ENCODE assay signal across 8 cellular contexts in the genomic region with DNA sequence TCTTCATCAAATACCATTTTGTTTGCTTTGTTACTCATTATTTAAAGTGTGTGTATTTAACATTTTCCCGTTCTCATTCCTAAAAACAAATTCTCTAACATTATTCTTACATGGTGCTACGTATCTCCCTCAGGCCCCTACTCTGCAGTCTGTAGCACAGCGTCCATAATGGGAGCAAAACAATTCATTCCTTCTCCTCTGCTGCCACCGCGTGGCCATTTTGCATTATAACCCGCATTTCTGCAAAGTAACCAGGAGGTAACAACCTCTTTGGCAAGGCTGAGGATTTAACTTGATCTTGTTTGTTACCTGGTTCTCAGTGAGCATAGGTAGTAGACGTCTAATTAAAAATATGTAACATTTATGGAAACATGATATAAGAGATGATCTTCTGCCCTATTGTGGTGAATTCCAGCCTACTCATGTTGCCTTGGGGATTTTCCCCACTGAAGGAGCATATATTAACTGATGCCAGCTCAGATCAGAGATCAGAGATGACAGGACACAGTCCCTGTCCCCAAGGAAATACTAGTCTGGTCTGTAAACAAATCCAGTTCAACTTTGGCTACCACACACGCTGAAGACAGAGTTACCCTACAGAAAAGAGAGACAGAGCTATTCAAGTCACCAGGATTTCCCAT. TPM values are rescaled to one million over a fixed set of nuclear protein-coding genes. Genes with fewer than 3 reads are reported as not detected.
DNase-seq lines count a peak whose midpoint lies in the region; TF ChIP-seq lines count a peak whose summit lies in the region.

No MANE protein-coding gene starts in this region.

- H2BK12ac ChIP-seq in trophoblast cell (ENCODE audit: low read length) = no peak overlapping the region

- H3K4me1 ChIP-seq in SK-N-SH (ENCODE audit: control insufficient read depth in 1 of 2, insufficient read depth in 2 of 2, low read depth in 1 of 2, low read length in 1 of 2) = peaks cover 0 to under 1% of the 10 kb centered on the region in 2 experiments; a peak in 1 of 4 replicates
- peaks cover 7 to 8% of the 10 kb centered on the region in 2 experiments for H3K4me1 ChIP-seq in trophoblast cell (ENCODE audit: control insufficient read depth in 1 of 2, insufficient read depth in 2 of 2, low read length in 2 of 2)
- H3K4me1 ChIP-seq in uterus = no peaks in the 10 kb centered on the region

- TF ChIP-seq EP300 in SK-N-SH (IDR thresholded peaks at IDR 0.05; ENCODE audit: borderline replicate concordance in 1 of 2, low read depth in 1 of 2, low read length in 1 of 2) = no peak

- H3K18ac ChIP-seq in trophoblast cell (ENCODE audit: low read length) = no peak overlapping the region

- H3K9me3 Mint-ChIP-seq in activated naive CD4-positive, alpha-beta T cell treated with anti-CD3 and anti-CD28 coated beads for 36 hours = peaks cover 3% of the 10 kb centered on the region

- TF ChIP-seq RAD21 in SK-N-SH (IDR thresholded peaks at IDR 0.05; ENCODE audit: low read length) = peak; percentile 97

- CTCF ChIA-PET in SK-N-SH (lab: Yijun Ruan, JAX) = interaction anchor here (0.7 to 9.9 kb wide), 15 partner anchors 8 to 711 kb away, joined by 3 to 77 read pairs (median 7); a partner anchor contains a TSS
- CTCF ChIA-PET in activated naive CD4-positive, alpha-beta T cell treated with anti-CD3 and anti-CD28 coated beads for 36 hours (lab: Charles Lee) = interaction anchor here (0.7 to 5.3 kb wide), 9 partner anchors 11 to 686 kb away, joined by 3 to 57 read pairs (median 4); no protein-coding TSS in a partner anchor

- H3K36me3 ChIP-seq in SK-N-SH (replicated peaks in 1 of 2; ENCODE audit: control insufficient read depth in 1 of 2, insufficient read depth in 2 of 2, low read length in 1 of 2) (peaks cover 0 to under 1% of the 10 kb centered on the region in 2 experiments), trophoblast cell (ENCODE audit: control insufficient read depth in 1 of 2, insufficient read depth in 2 of 2, low read length in 2 of 2) (no peaks in the 10 kb centered on the region), uterus (no peaks in the 10 kb centered on the region)

- H3K23ac ChIP-seq in trophoblast cell (ENCODE audit: low read length) = no peak overlapping the region

- H3K14ac ChIP-seq in trophoblast cell (ENCODE audit: low read length) = no peak overlapping the region

- no peak overlapping the region for H4K12ac ChIP-seq in trophoblast cell (ENCODE audit: low read depth, low read length)

- no peaks in the 10 kb centered on the region for H4K20me1 ChIP-seq in SK-N-SH (ENCODE audit: insufficient read depth)

- H3K9me3 ChIP-seq in SK-N-SH (no peaks in the 10 kb centered on the region), trophoblast cell (ENCODE audit: insufficient read depth, low read depth, low read length) (peaks cover 6% of the 10 kb centered on the region), uterus (no peaks in the 10 kb centered on the region)

- H3K4me3 Mint-ChIP-seq in activated naive CD4-positive, alpha-beta T cell treated with anti-CD3 and anti-CD28 coated beads for 36 hours = no peak overlapping the region

- no peak overlapping the region for H2BK120ac ChIP-seq in trophoblast cell (ENCODE audit: insufficient read depth, low read length, poor library complexity)

- no peak overlapping the region for H2BK5ac ChIP-seq in trophoblast cell (ENCODE audit: low read depth, low read length, poor library complexity)

- H2AK5ac ChIP-seq in trophoblast cell (ENCODE audit: low read length) = no peak overlapping the region

- H3K4me1 Mint-ChIP-seq in activated naive CD4-positive, alpha-beta T cell treated with anti-CD3 and anti-CD28 coated beads for 36 hours (ENCODE audit: low read depth) = peaks cover 20% of the 10 kb centered on the region

- no peaks in the 10 kb centered on the region for H3K79me2 ChIP-seq in SK-N-SH (ENCODE audit: insufficient read depth)
- no peaks in the 10 kb centered on the region for H3K79me2 ChIP-seq in trophoblast cell (ENCODE audit: control insufficient read depth, insufficient read depth, low read length, poor library complexity)

- H3K9me2 ChIP-seq in SK-N-SH = no peaks in the 10 kb centered on the region

- no peak overlapping the region for H2AFZ ChIP-seq in SK-N-SH (ENCODE audit: low read depth)
- no peak overlapping the region for H2AFZ ChIP-seq in trophoblast cell (ENCODE audit: insufficient read depth, low read length, poor library complexity)

- H3K9ac ChIP-seq in SK-N-SH (no peak overlapping the region), trophoblast cell (ENCODE audit: low read length) (no peak overlapping the region)

- H3F3A ChIP-seq in SK-N-SH (replicated peaks; ENCODE audit: insufficient read depth) = no peaks in the 10 kb centered on the region

- H3K36me3 Mint-ChIP-seq in activated naive CD4-positive, alpha-beta T cell treated with anti-CD3 and anti-CD28 coated beads for 36 hours (ENCODE audit: low read depth) = no peaks in the 10 kb centered on the region

- TF ChIP-seq CTCF in SK-N-SH (IDR thresholded peaks at IDR 0.05) = peak; percentile 77
- peak; percentile 71 to 90 (median 78) for TF ChIP-seq CTCF in uterus (IDR thresholded peaks at IDR 0.05)

- intact Hi-C loops in activated naive CD4-positive, alpha-beta T cell treated with anti-CD3 and anti-CD28 coated beads for 36 hours (cut with micrococcal nuclease) = loop anchor here (1.0 to 10.0 kb wide), 8 partner anchors 197 to 711 kb away; a partner anchor contains a TSS
- intact Hi-C loops in uterus (cut with DNase I; ENCODE audit: low total_unique reads) = no loop called here

- TF ChIP-seq POLR2A in uterus (IDR thresholded peaks at IDR 0.05) = no peak

- H3K4ac ChIP-seq in trophoblast cell (ENCODE audit: low read depth, low read length) = no peak overlapping the region

- no peak overlapping the region for H4K91ac ChIP-seq in trophoblast cell (ENCODE audit: low read depth, low read length)

- no peaks in the 10 kb centered on the region for H3K79me1 ChIP-seq in trophoblast cell (ENCODE audit: low read length)

- POLR2A ChIA-PET in SK-N-SH (lab: Yijun Ruan, JAX) = no interaction called here

- H4K8ac ChIP-seq in trophoblast cell (ENCODE audit: low read depth, low read length) = no peak overlapping the region

- H3K27me3 Mint-ChIP-seq in activated naive CD4-positive, alpha-beta T cell treated with anti-CD3 and anti-CD28 coated beads for 36 hours (ENCODE audit: low read depth) = no peaks in the 10 kb centered on the region

- H3K4me3 ChIP-seq in SK-N-SH (ENCODE audit: low read depth in 2 of 2, low read length in 1 of 2) (no peak overlapping the region; a peak in 1 of 4 replicates), trophoblast cell (ENCODE audit: low read depth, low read length) (no peak overlapping the region), uterus (no peak overlapping the region)

- no peak overlapping the region for H3K27ac Mint-ChIP-seq in activated naive CD4-positive, alpha-beta T cell treated with anti-CD3 and anti-CD28 coated beads for 36 hours

- H3K27me3 ChIP-seq in SK-N-SH (ENCODE audit: insufficient read depth) = no peaks in the 10 kb centered on the region
- no peaks in the 10 kb centered on the region for H3K27me3 ChIP-seq in trophoblast cell (ENCODE audit: insufficient read depth, low read length)
- no peaks in the 10 kb centered on the region for H3K27me3 ChIP-seq in uterus

- H3K4me2 ChIP-seq in SK-N-SH (no peak overlapping the region), trophoblast cell (ENCODE audit: low read length) (no peak overlapping the region)

- 3% methylated on average over 8 of the region's 8 CpGs for WGBS in SK-N-SH (ENCODE audit: low lambda C conversion rate)
- no CpG with 5 or more reads among the region's 8 CpGs for WGBS in trophoblast cell (ENCODE audit: extremely low coverage, insufficient coverage, insufficient read length)

- H3K27ac ChIP-seq in SK-N-SH (ENCODE audit: low read depth in 2 of 2, low read length in 1 of 2) (no peak overlapping the region), trophoblast cell (ENCODE audit: low read depth, low read length) (no peak overlapping the region), uterus (no peak overlapping the region)

- DNase-seq in ELR (ENCODE audit: low read depth) (peak; percentile 78), HCEC 1CT (peak; percentile 58), NCI-H1048 (lab: John Stamatoyannopoulos, UW) (peak; percentile 54), SK-N-SH (peak; percentile 78), glomerular visceral epithelial cell (ENCODE audit: extremely low spot score) (peak; percentile 75), trophoblast cell (peak; percentile 82 to 98), uterus (peak; percentile 68 to 72)
- DNase-seq in activated naive CD4-positive, alpha-beta T cell treated with anti-CD3 and anti-CD28 coated beads for 36 hours = peak; percentile 87

TF ChIP-seq in SK-N-SH, 30 proteins besides CTCF, POLR2A, EP300 and RAD21:
- TF ChIP-seq SMC3 (IDR thresholded peaks at IDR 0.05; ENCODE audit: low read depth, low read length) (peak; percentile 92), RCOR1 (IDR thresholded peaks at IDR 0.05; ENCODE audit: low read length) (no peak)
TF ChIP-seq in SK-N-SH: peak in this region for 1.

RNA-seq across cellular contexts. Expression of a gene that starts 10.5 kb away (rescaled TPM):
- polyA plus RNA-seq in SK-N-SH (2012; rRNA removed) = not detected in 2 replicates
- polyA plus RNA-seq in SK-N-SH (2012; cell fraction: cytosol; rRNA removed) = not detected in 2 replicates
- polyA plus RNA-seq in SK-N-SH (2012; cell fraction: nucleus; rRNA removed) = not detected in 2 replicates
- total RNA-seq in activated naive CD4-positive, alpha-beta T cell treated with anti-CD3 and anti-CD28 coated beads for 36 hours = not detected
- polyA plus RNA-seq in trophoblast cell (2013) = not detected in 2 replicates
- total RNA-seq in uterus = not detected

RNA-seq across cellular contexts. Expression of a gene that starts 18.0 kb away (rescaled TPM):
- polyA plus RNA-seq in SK-N-SH (2012; rRNA removed) = 11.9 and 12.1 TPM in 2 replicates
- polyA plus RNA-seq in SK-N-SH (2012; cell fraction: cytosol; rRNA removed) = 14.4 and 17.7 TPM in 2 replicates
- 6.3 and 8.1 TPM in 2 replicates for polyA plus RNA-seq in SK-N-SH (2012; cell fraction: nucleus; rRNA removed)
- total RNA-seq in activated naive CD4-positive, alpha-beta T cell treated with anti-CD3 and anti-CD28 coated beads for 36 hours = 10 to 100 TPM; 19.5 to 19.6 TPM
- polyA plus RNA-seq in trophoblast cell (2013) = 16.5 and 16.9 TPM in 2 replicates
- 10 to 100 TPM; 16.9 to 74.0 (median 21.1) TPM for total RNA-seq in uterus

RNA-seq across cellular contexts. Expression of a gene that starts 21.7 kb away (rescaled TPM):
- not detected in 2 replicates for polyA plus RNA-seq in SK-N-SH (2012; rRNA removed)
- not detected in 2 replicates for polyA plus RNA-seq in SK-N-SH (2012; cell fraction: cytosol; rRNA removed)
- polyA plus RNA-seq in SK-N-SH (2012; cell fraction: nucleus; rRNA removed) = not detected in 2 replicates
- total RNA-seq in activated naive CD4-positive, alpha-beta T cell treated with anti-CD3 and anti-CD28 coated beads for 36 hours = not detected
- polyA plus RNA-seq in trophoblast cell (2013) = not detected in 2 replicates
- not detected for total RNA-seq in uterus
